Comparison of ENCODE assay signal across 8 cellular contexts in genomic region chr10:100373298-100374136, GRCh38. TPM values are rescaled to one million over a fixed set of nuclear protein-coding genes. Genes with fewer than 3 reads are reported as not detected.
DNase-seq lines count a peak whose midpoint lies in the region; ATAC-seq and TF ChIP-seq lines count a peak whose summit lies in the region.

No MANE protein-coding gene starts in this region.

- H3K79me2 ChIP-seq in OCI-LY1 (ENCODE audit: insufficient read depth, low read length) = no peaks in the 10 kb centered on the region

- H3K9ac ChIP-seq in OCI-LY1 (ENCODE audit: low read length) = peak overlapping the region; percentile 95

- no peaks in the 10 kb centered on the region for H3K36me3 ChIP-seq in OCI-LY1 (ENCODE audit: insufficient read depth, low read length)

- peak overlapping the region; percentile 95 for H3K4me2 ChIP-seq in OCI-LY1 (ENCODE audit: low read length)

- TF ChIP-seq CTCF in OCI-LY1 (IDR thresholded peaks at IDR 0.05; ENCODE audit: low read length) (no peak), epithelial cell of proximal tubule (conservative IDR thresholded peaks at IDR 0.05; ENCODE audit: low read depth, low read length) (no peak)

- no peak overlapping the region for H2AFZ ChIP-seq in OCI-LY1 (ENCODE audit: low read length)

- peaks cover 47% of the 10 kb centered on the region for H3K4me1 ChIP-seq in OCI-LY1 (ENCODE audit: insufficient read depth, low read length, severe bottlenecking)
- peaks cover 49% of the 10 kb centered on the region for H3K4me1 ChIP-seq in mononuclear cell (ENCODE audit: insufficient read depth, low read length)

- H3K4me3 ChIP-seq in OCI-LY1 (ENCODE audit: low read depth, low read length, poor library complexity, severe bottlenecking) (peak overlapping the region; percentile 83), epithelial cell of proximal tubule (ENCODE audit: low read depth, low read length) (peak overlapping the region; percentile 73), mononuclear cell (ENCODE audit: low read length) (peak overlapping the region; percentile 55)

- no peaks in the 10 kb centered on the region for H3K27me3 ChIP-seq in OCI-LY1 (ENCODE audit: insufficient read depth, low read length)
- no peaks in the 10 kb centered on the region for H3K27me3 ChIP-seq in mononuclear cell (ENCODE audit: insufficient read depth, low read length)

- no peaks in the 10 kb centered on the region for H3K9me3 ChIP-seq in OCI-LY1 (ENCODE audit: low read length)
- H3K9me3 ChIP-seq in mononuclear cell (ENCODE audit: low read depth, low read length) = no peaks in the 10 kb centered on the region

- ATAC-seq in GM21528 (IDR thresholded peaks at IDR 0.05; ENCODE audit: low FRiP score, unreplicated experiment) = peak; percentile 92

- H3K9me2 ChIP-seq in OCI-LY1 (ENCODE audit: low read depth, low read length) = no peaks in the 10 kb centered on the region

- H3F3A ChIP-seq in OCI-LY1 (ENCODE audit: insufficient read depth, low read length) = no peaks in the 10 kb centered on the region

- DNase-seq in DMS114 treated with DMSO at 0.1 percent for 48 hours (lab: John Stamatoyannopoulos, UW; ENCODE audit: unreplicated experiment) (peak; percentile 93), HuH-7 (ENCODE audit: low spot score) (peak; percentile 83), activated T-cell treated with anti-CD3 and anti-CD28 coated beads for 24 hours (ENCODE audit: low read depth) (peak; percentile 82), epithelial cell of proximal tubule (ENCODE audit: low read depth) (peak; percentile 97)
- DNase-seq in stimulated activated CD8-positive, alpha-beta memory T cell treated with anti-CD3 and anti-CD28 coated beads, Interleukin-2, amount 100 ng/mL, for 48 hours (ENCODE audit: low read depth in 2 of 2) = peak; percentile 89 to 93

- H3K27ac ChIP-seq in OCI-LY1 (ENCODE audit: low read depth, low read length, poor library complexity, severe bottlenecking) = peak overlapping the region; percentile 86

- H4K20me1 ChIP-seq in OCI-LY1 (ENCODE audit: insufficient read depth, low read length) = no peaks in the 10 kb centered on the region

RNA-seq across cellular contexts. Expression of gene SCD, which starts 26.5 kb away (rescaled TPM):
- total RNA-seq in epithelial cell of proximal tubule = 113 and 303 TPM in 2 replicates
- total RNA-seq in mononuclear cell = 1.9 TPM

RNA-seq across cellular contexts. Expression of gene PKD2L1, which starts 43.5 kb away (rescaled TPM):
- not detected in 2 replicates for total RNA-seq in epithelial cell of proximal tubule
- under 0.01 TPM for total RNA-seq in mononuclear cell

Comparison
In these comparisons a context has a peak if more than half of its experiments do, and no peak if none do; other contexts are left out.
1. Peak in every context shown above with its lines: DNase-seq, ATAC-seq, H3K4me3 ChIP-seq and H3K27ac ChIP-seq.
2. RNA of gene SCD, which starts 26.5 kb away (total RNA-seq): 113 to 303 TPM in epithelial cell of proximal tubule; 1.9 TPM in mononuclear cell (single experiment); every median in the first group is over 10 times any median in the second.